16 cellular contexts compared by ENCODE assay signal in genomic region chr9:109447329-109448076, GRCh38. TPM values are rescaled to one million over a fixed set of nuclear protein-coding genes. Genes with fewer than 3 reads are reported as not detected.
DNase-seq lines count a peak whose midpoint lies in the region; ATAC-seq and TF ChIP-seq lines count a peak whose summit lies in the region.
"Had no signal": no experiment of that assay in that cellular context is flagged by ENCODE, and none has a peak within 500 bp of the region (broad histone marks: within the 10 kb centered on the region; RNA-seq: fewer than 3 reads in every experiment).

No MANE protein-coding gene starts in this region.

- H3K4me3 Mint-ChIP-seq in activated CD4-positive, alpha-beta memory T cell treated with anti-CD3 and anti-CD28 coated beads, Interleukin-2, amount 10 ng/mL, durations not matched to agents 7 days and 5 days = no peak overlapping the region
- H3K4me3 Mint-ChIP-seq: activated B cell treated with CpG ODN at 0.5 μM for 24 hours had no signal

- TF ChIP-seq POLR2A in prostate gland (IDR thresholded peaks at IDR 0.05) = no peak

- H3K27me3 ChIP-seq in BLaER1 (no peaks in the 10 kb centered on the region), prostate gland (replicated peaks; ENCODE audit: insufficient read depth) (no peaks in the 10 kb centered on the region)
- H3K27me3 ChIP-seq: MG63 had no signal

- H3K36me3 ChIP-seq in BLaER1 (no peaks in the 10 kb centered on the region), prostate gland (no peaks in the 10 kb centered on the region)
- H3K36me3 ChIP-seq: BE2C, heart left ventricle had no signal

- no peaks in the 10 kb centered on the region for H3K36me3 Mint-ChIP-seq in activated CD4-positive, alpha-beta memory T cell treated with anti-CD3 and anti-CD28 coated beads, Interleukin-2, amount 10 ng/mL, durations not matched to agents 7 days and 5 days (ENCODE audit: low read depth)

- peaks cover 21% of the 10 kb centered on the region for H3K27me3 Mint-ChIP-seq in activated CD4-positive, alpha-beta memory T cell treated with anti-CD3 and anti-CD28 coated beads, Interleukin-2, amount 10 ng/mL, durations not matched to agents 7 days and 5 days

- peak overlapping the region; percentile 75 for H3K4me2 ChIP-seq in BLaER1

- no peaks in the 10 kb centered on the region for H3K9me3 Mint-ChIP-seq in activated CD4-positive, alpha-beta memory T cell treated with anti-CD3 and anti-CD28 coated beads, Interleukin-2, amount 10 ng/mL, durations not matched to agents 7 days and 5 days
- H3K9me3 Mint-ChIP-seq: activated B cell treated with CpG ODN at 0.5 μM for 24 hours had no signal

- no peak for TF ChIP-seq CTCF in prostate gland (IDR thresholded peaks at IDR 0.05)

- 88% methylated on average over 6 of the region's 6 CpGs for WGBS in prostate gland

- DNase-seq in activated CD4-positive, alpha-beta memory T cell treated with anti-CD3 and anti-CD28 coated beads, Interleukin-2, amount 10 ng/mL, durations not matched to agents 7 days and 5 days = peak; percentile 32
- DNase-seq in foreskin melanocyte (peak; percentile 52), prostate gland (ENCODE audit: low spot score) (no peak), germinal center (ENCODE audit: low spot score) (no peak)
- DNase-seq: activated B cell treated with CpG ODN at 0.5 μM for 24 hours; activated gamma-delta T cell treated with Interleukin-2 at 50 U/mL for 16 hours; BE2C; cerebellar nuclear complex; heart left ventricle; MG63; NCI-H2171 treated with DMSO at 0.1 percent for 48 hours; stimulated activated CD4-positive, alpha-beta T cell treated with anti-CD3 and anti-CD28 coated beads, Interleukin-1b, Interleukin-23, amount 100 ng/mL, for 48 hours had no signal

- H3K9me3 ChIP-seq in BLaER1 = no peaks in the 10 kb centered on the region; the same call in 1 of the 2 replicates
- H3K9me3 ChIP-seq in prostate gland = no peaks in the 10 kb centered on the region
- H3K9me3 ChIP-seq: BE2C, heart left ventricle, MG63 had no signal

- POLR2A ChIA-PET in activated CD4-positive, alpha-beta memory T cell treated with anti-CD3 and anti-CD28 coated beads, Interleukin-2, amount 10 ng/mL, durations not matched to agents 7 days and 5 days (lab: Charles Lee) = interaction anchor here (1.3 to 2.0 kb wide), 2 partner anchors 17 to 19 kb away, joined by 9 to 10 read pairs; no protein-coding TSS in a partner anchor

- H4K20me1 ChIP-seq in BLaER1 = no peaks in the 10 kb centered on the region

- peak; percentile 63 for ATAC-seq in HG02852 (IDR thresholded peaks at IDR 0.05; ENCODE audit: unreplicated experiment)
- no peak for ATAC-seq in GM19455 (IDR thresholded peaks at IDR 0.05; ENCODE audit: unreplicated experiment)
- ATAC-seq in HG02840 (IDR thresholded peaks at IDR 0.05; ENCODE audit: low FRiP score, unreplicated experiment) = no peak
- ATAC-seq: heart left ventricle had no signal

- peaks cover 66% of the 10 kb centered on the region for H3K4me1 ChIP-seq in BLaER1
- no peaks in the 10 kb centered on the region for H3K4me1 ChIP-seq in prostate gland (replicated peaks)
- H3K4me1 ChIP-seq: BE2C had no signal

- CTCF ChIA-PET in activated CD4-positive, alpha-beta memory T cell treated with anti-CD3 and anti-CD28 coated beads, Interleukin-2, amount 10 ng/mL, durations not matched to agents 7 days and 5 days (lab: Charles Lee) = interaction anchor here (0.7 to 5.5 kb wide), 5 partner anchors 8 to 21 kb away, joined by 3 to 60 read pairs (median 4); no protein-coding TSS in a partner anchor

- peaks cover 24% of the 10 kb centered on the region for H3K4me1 Mint-ChIP-seq in activated CD4-positive, alpha-beta memory T cell treated with anti-CD3 and anti-CD28 coated beads, Interleukin-2, amount 10 ng/mL, durations not matched to agents 7 days and 5 days
- H3K4me1 Mint-ChIP-seq: activated B cell treated with CpG ODN at 0.5 μM for 24 hours had no signal

- H3K27ac ChIP-seq in BLaER1 = peak overlapping the region; percentile 77
- no peak overlapping the region for H3K27ac ChIP-seq in prostate gland
- H3K27ac ChIP-seq: heart left ventricle had no signal

- H3K4me3 ChIP-seq in BLaER1 (peak overlapping the region; percentile 23; the same call in 1 of the 2 replicates), prostate gland (no peak overlapping the region)
- H3K4me3 ChIP-seq: heart left ventricle, MG63 had no signal

- H3K27ac Mint-ChIP-seq in activated CD4-positive, alpha-beta memory T cell treated with anti-CD3 and anti-CD28 coated beads, Interleukin-2, amount 10 ng/mL, durations not matched to agents 7 days and 5 days = peak overlapping the region; percentile 49
- H3K27ac Mint-ChIP-seq: activated B cell treated with CpG ODN at 0.5 μM for 24 hours had no signal

- peak overlapping the region; percentile 9; the same call in 1 of the 2 replicates for H3K9ac ChIP-seq in BLaER1

- intact Hi-C loops in prostate gland (cut with DNase I) = loop anchor here (5.0 kb wide), 1 partner anchor 70 kb away; no protein-coding TSS in a partner anchor

RNA-seq across cellular contexts. Expression of gene PTPN3, which starts 50.6 kb away (rescaled TPM):
- under 1 TPM; 0.20 to 0.35 TPM for total RNA-seq in activated CD4-positive, alpha-beta memory T cell treated with anti-CD3 and anti-CD28 coated beads, Interleukin-2, amount 10 ng/mL, durations not matched to agents 7 days and 5 days
- total RNA-seq in prostate gland = 10 to 100 TPM; 11.0 to 16.3 TPM

Comparison
In these comparisons a context has a peak if more than half of its experiments do, and no peak if none do; other contexts are left out.
1. DNase-seq: peak in activated CD4-positive, alpha-beta memory T cell treated with anti-CD3 and anti-CD28 coated beads, Interleukin-2, amount 10 ng/mL, durations not matched to agents 7 days and 5 days (single experiment) and foreskin melanocyte (single experiment); none in prostate gland (single experiment) and germinal center (single experiment).
2. RNA of gene PTPN3, which starts 50.6 kb away (total RNA-seq): 11.0 to 16.3 TPM in prostate gland; 0.20 to 0.35 TPM in activated CD4-positive, alpha-beta memory T cell treated with anti-CD3 and anti-CD28 coated beads, Interleukin-2, amount 10 ng/mL, durations not matched to agents 7 days and 5 days; every median in the first group is over 4 times any median in the second.